14 cellular contexts compared by ENCODE assay signal in genomic region chr19:29378543-29379105, GRCh38.
DNase-seq lines count a peak whose midpoint lies in the region; ATAC-seq and TF ChIP-seq lines count a peak whose summit lies in the region.
"Had no signal": no experiment of that assay in that cellular context is flagged by ENCODE, and none has a peak within 500 bp of the region (broad histone marks: within the 10 kb centered on the region; RNA-seq: fewer than 3 reads in every experiment).

No MANE protein-coding gene starts in this region.

- no peak overlapping the region for H3K27ac Mint-ChIP-seq in activated CD8-positive, alpha-beta memory T cell treated with anti-CD3 and anti-CD28 coated beads, Interleukin-2, amount 10 ng/mL, durations not matched to agents 7 days and 5 days
- no peak overlapping the region for H3K27ac Mint-ChIP-seq in progenitor cell of endocrine pancreas

- CTCF ChIA-PET in activated CD8-positive, alpha-beta memory T cell treated with anti-CD3 and anti-CD28 coated beads, Interleukin-2, amount 10 ng/mL, durations not matched to agents 7 days and 5 days (lab: Charles Lee): no interaction called here

- H3K4me3 Mint-ChIP-seq in activated CD8-positive, alpha-beta memory T cell treated with anti-CD3 and anti-CD28 coated beads, Interleukin-2, amount 10 ng/mL, durations not matched to agents 7 days and 5 days: no peak overlapping the region
- no peak overlapping the region for H3K4me3 Mint-ChIP-seq in progenitor cell of endocrine pancreas (ENCODE audit: low read depth)
- H3K4me3 Mint-ChIP-seq: CD4-positive, CD25-positive, alpha-beta regulatory T cell had no signal

- H3K4me1 Mint-ChIP-seq in activated CD8-positive, alpha-beta memory T cell treated with anti-CD3 and anti-CD28 coated beads, Interleukin-2, amount 10 ng/mL, durations not matched to agents 7 days and 5 days: no peaks in the 10 kb centered on the region
- H3K4me1 Mint-ChIP-seq in progenitor cell of endocrine pancreas (ENCODE audit: low read depth): no peaks in the 10 kb centered on the region
- H3K4me1 Mint-ChIP-seq: CD4-positive, CD25-positive, alpha-beta regulatory T cell had no signal

- no peaks in the 10 kb centered on the region for H3K36me3 Mint-ChIP-seq in activated CD8-positive, alpha-beta memory T cell treated with anti-CD3 and anti-CD28 coated beads, Interleukin-2, amount 10 ng/mL, durations not matched to agents 7 days and 5 days
- no peaks in the 10 kb centered on the region for H3K36me3 Mint-ChIP-seq in progenitor cell of endocrine pancreas (ENCODE audit: insufficient read depth)
- H3K36me3 Mint-ChIP-seq: CD4-positive, CD25-positive, alpha-beta regulatory T cell had no signal

- peak; percentile 3 for DNase-seq in D341Med (ENCODE audit: low spot score)
- DNase-seq in activated CD8-positive, alpha-beta memory T cell treated with anti-CD3 and anti-CD28 coated beads, Interleukin-2, amount 10 ng/mL, durations not matched to agents 7 days and 5 days: peak; percentile 32
- DNase-seq in islet precursor cell: peak; percentile 28
- peak; percentile 1 for DNase-seq in progenitor cell of endocrine pancreas (ENCODE audit: low spot score, unreplicated experiment)
- DNase-seq in NOMO-1 treated with DMSO at 0.1 percent for 48 hours (lab: John Stamatoyannopoulos, UW; ENCODE audit: unreplicated experiment): no peak
- DNase-seq in GM19240 (ENCODE audit: insufficient read length, low spot score): no peak
- DNase-seq: ACHN; CD4-positive, CD25-positive, alpha-beta regulatory T cell; MM.1S; NCI-H1105; NCI-H446; SHP77 treated with DMSO at 0.1 percent for 48 hours had no signal

- TF ChIP-seq CTCF in progenitor cell of endocrine pancreas (IDR thresholded peaks at IDR 0.05; ENCODE audit: unreplicated experiment): no peak

- H3K27me3 Mint-ChIP-seq in activated CD8-positive, alpha-beta memory T cell treated with anti-CD3 and anti-CD28 coated beads, Interleukin-2, amount 10 ng/mL, durations not matched to agents 7 days and 5 days: peaks cover 15% of the 10 kb centered on the region
- peaks cover 24% of the 10 kb centered on the region for H3K27me3 Mint-ChIP-seq in progenitor cell of endocrine pancreas

- H3K9me3 Mint-ChIP-seq in activated CD8-positive, alpha-beta memory T cell treated with anti-CD3 and anti-CD28 coated beads, Interleukin-2, amount 10 ng/mL, durations not matched to agents 7 days and 5 days (ENCODE audit: low read depth): no peaks in the 10 kb centered on the region
- no peaks in the 10 kb centered on the region for H3K9me3 Mint-ChIP-seq in progenitor cell of endocrine pancreas (ENCODE audit: low read depth)
- H3K9me3 Mint-ChIP-seq: CD4-positive, CD25-positive, alpha-beta regulatory T cell had no signal

- no peak for ATAC-seq in activated CD8-positive, alpha-beta memory T cell treated with anti-CD3 and anti-CD28 coated beads, Interleukin-2, amount 10 ng/mL, durations not matched to agents 7 days and 5 days
- no peak for ATAC-seq in GM21723 (IDR thresholded peaks at IDR 0.05; ENCODE audit: unreplicated experiment)
- ATAC-seq: Panc1 had no signal

Comparison
In these comparisons a context has a peak if more than half of its experiments do, and no peak if none do; other contexts are left out.
1. DNase-seq: peak in D341Med (single experiment), activated CD8-positive, alpha-beta memory T cell treated with anti-CD3 and anti-CD28 coated beads, Interleukin-2, amount 10 ng/mL, durations not matched to agents 7 days and 5 days (single experiment), islet precursor cell (single experiment) and progenitor cell of endocrine pancreas (single experiment); none in NOMO-1 treated with DMSO at 0.1 percent for 48 hours (single experiment) and GM19240 (single experiment).